ENCODE assay signal across 28 cellular contexts in genomic region chr11:115197031-115197430, GRCh38.
DNase-seq lines count a peak whose midpoint lies in the region; ATAC-seq and TF ChIP-seq lines count a peak whose summit lies in the region.
"Had no signal": no experiment of that assay in that cellular context is flagged by ENCODE, and none has a peak within 500 bp of the region (broad histone marks: within the 10 kb centered on the region; RNA-seq: fewer than 3 reads in every experiment).

No MANE protein-coding gene starts in this region.

- H3K4me1 ChIP-seq in gastroesophageal sphincter: peaks cover 0 to 6% (median 0%) of the 10 kb centered on the region in 3 donors
- H3K4me1 ChIP-seq: A549, Caco-2 had no signal

- no peaks in the 10 kb centered on the region for H3K36me3 Mint-ChIP-seq in activated T-helper 17 cell treated with anti-CD3 and anti-CD28 coated beads, Interleukin-2, amount 50 U/mL, for 72 hours (ENCODE audit: low read depth)
- no peaks in the 10 kb centered on the region for H3K36me3 Mint-ChIP-seq in stimulated activated effector memory CD8-positive, alpha-beta T cell treated with anti-CD3 and anti-CD28 coated beads, Interleukin-12 subunit alpha, Interleukin-12 subunit beta, amount 100 ng/mL, for 72 hours
- H3K36me3 Mint-ChIP-seq: CD8-positive, alpha-beta T cell had no signal

- DNase-seq in HT1080 (ENCODE audit: low read depth) (peak; percentile 26), kidney tubule cell (ENCODE audit: low spot score) (peak; percentile 72), NCI-H510A treated with DMSO at 0.1 percent for 48 hours (lab: John Stamatoyannopoulos, UW) (no peak), DMS79 (lab: John Stamatoyannopoulos, UW) (no peak)
- no peak for DNase-seq in stimulated activated effector memory CD8-positive, alpha-beta T cell treated with anti-CD3 and anti-CD28 coated beads, Interleukin-12 subunit alpha, Interleukin-12 subunit beta, amount 100 ng/mL, for 72 hours (ENCODE audit: low spot score in 2 of 2)
- no peak for DNase-seq in activated naive CD4-positive, alpha-beta T cell (lab: John Stamatoyannopoulos, UW)
- DNase-seq: Caco-2; CD8-positive, alpha-beta T cell; EL; GDM1; GOT3; Karpas-422; MV-4-11; NCI-H1105; NCI-H1436 treated with DMSO at 0.1 percent for 48 hours; NCI-H187 treated with DMSO at 0.1 percent for 48 hours; NCI-H2171 treated with DMSO at 0.1 percent for 48 hours; NCI-H524 treated with DMSO at 0.1 percent for 48 hours; NCI-H774; SK-N-SH had no signal

- peaks cover 11% of the 10 kb centered on the region for H3K4me1 Mint-ChIP-seq in activated T-helper 17 cell treated with anti-CD3 and anti-CD28 coated beads, Interleukin-2, amount 50 U/mL, for 72 hours
- peaks cover 21% of the 10 kb centered on the region for H3K4me1 Mint-ChIP-seq in stimulated activated effector memory CD8-positive, alpha-beta T cell treated with anti-CD3 and anti-CD28 coated beads, Interleukin-12 subunit alpha, Interleukin-12 subunit beta, amount 100 ng/mL, for 72 hours

- H3K27me3 Mint-ChIP-seq in activated T-helper 17 cell treated with anti-CD3 and anti-CD28 coated beads, Interleukin-2, amount 50 U/mL, for 72 hours: peaks cover 6% of the 10 kb centered on the region
- H3K27me3 Mint-ChIP-seq: B cell had no signal

- H3K9me3 Mint-ChIP-seq in activated T-helper 17 cell treated with anti-CD3 and anti-CD28 coated beads, Interleukin-2, amount 50 U/mL, for 72 hours: no peaks in the 10 kb centered on the region
- H3K9me3 Mint-ChIP-seq in stimulated activated effector memory CD8-positive, alpha-beta T cell treated with anti-CD3 and anti-CD28 coated beads, Interleukin-12 subunit alpha, Interleukin-12 subunit beta, amount 100 ng/mL, for 72 hours: no peaks in the 10 kb centered on the region
- H3K9me3 Mint-ChIP-seq: CD8-positive, alpha-beta T cell had no signal

- no peak overlapping the region for H3K27ac Mint-ChIP-seq in activated T-helper 17 cell treated with anti-CD3 and anti-CD28 coated beads, Interleukin-2, amount 50 U/mL, for 72 hours
- H3K27ac Mint-ChIP-seq in stimulated activated effector memory CD8-positive, alpha-beta T cell treated with anti-CD3 and anti-CD28 coated beads, Interleukin-12 subunit alpha, Interleukin-12 subunit beta, amount 100 ng/mL, for 72 hours: peak overlapping the region; percentile 23
- H3K27ac Mint-ChIP-seq: B cell; CD8-positive, alpha-beta T cell had no signal

- no peaks in the 10 kb centered on the region for H3K36me3 ChIP-seq in gastroesophageal sphincter
- H3K36me3 ChIP-seq: HAP-1 had no signal

- no peaks in the 10 kb centered on the region for H3K27me3 ChIP-seq in gastroesophageal sphincter

- WGBS in gastroesophageal sphincter (ENCODE audit: low coverage in 1 of 2), 2 donors: 71 to 98% methylated on average over 1 to 3 of the region's 3 CpGs

- peak; percentile 31 for ATAC-seq in activated T-helper 17 cell treated with anti-CD3 and anti-CD28 coated beads, Interleukin-2, amount 50 U/mL, for 72 hours (replicated peaks)
- no peak for ATAC-seq in stimulated activated effector memory CD8-positive, alpha-beta T cell treated with anti-CD3 and anti-CD28 coated beads, Interleukin-12 subunit alpha, Interleukin-12 subunit beta, amount 100 ng/mL, for 72 hours
- ATAC-seq in gastroesophageal sphincter: no peak
- ATAC-seq: A549; CD8-positive, alpha-beta T cell; GM12878; HepG2 had no signal

- TF ChIP-seq CTCF in gastroesophageal sphincter (IDR thresholded peaks at IDR 0.05): no peak

- no peak for TF ChIP-seq EP300 in gastroesophageal sphincter (IDR thresholded peaks at IDR 0.05)

- H3K4me3 Mint-ChIP-seq in activated T-helper 17 cell treated with anti-CD3 and anti-CD28 coated beads, Interleukin-2, amount 50 U/mL, for 72 hours: no peak overlapping the region
- H3K4me3 Mint-ChIP-seq in stimulated activated effector memory CD8-positive, alpha-beta T cell treated with anti-CD3 and anti-CD28 coated beads, Interleukin-12 subunit alpha, Interleukin-12 subunit beta, amount 100 ng/mL, for 72 hours: no peak overlapping the region
- H3K4me3 Mint-ChIP-seq: B cell; CD8-positive, alpha-beta T cell had no signal

- H3K4me3 ChIP-seq in gastroesophageal sphincter: no peak overlapping the region
- H3K4me3 ChIP-seq: A549, GM12878, HAP-1 had no signal

- H3K9me3 ChIP-seq in gastroesophageal sphincter: no peaks in the 10 kb centered on the region
- H3K9me3 ChIP-seq: A549, Caco-2, HAP-1, SK-N-SH had no signal

- TF ChIP-seq POLR2A in gastroesophageal sphincter (IDR thresholded peaks at IDR 0.05): no peak

- H3K27ac ChIP-seq in gastroesophageal sphincter: no peak overlapping the region
- H3K27ac ChIP-seq: A549, C4-2B had no signal

Comparison
In these comparisons a context has a peak if more than half of its experiments do, and no peak if none do; other contexts are left out.
1. DNase-seq: peak in HT1080 (single experiment) and kidney tubule cell (single experiment); none in stimulated activated effector memory CD8-positive, alpha-beta T cell treated with anti-CD3 and anti-CD28 coated beads, Interleukin-12 subunit alpha, Interleukin-12 subunit beta, amount 100 ng/mL, for 72 hours (0 of 2), NCI-H510A treated with DMSO at 0.1 percent for 48 hours (single experiment), DMS79 (single experiment) and activated naive CD4-positive, alpha-beta T cell (0 of 4).